ENCODE assay signal across 17 cellular contexts in genomic region chr11:10506013-10506370, GRCh38. TPM values are rescaled to one million over a fixed set of nuclear protein-coding genes. Genes with fewer than 3 reads are reported as not detected.
DNase-seq lines count a peak whose midpoint lies in the region; ATAC-seq and TF ChIP-seq lines count a peak whose summit lies in the region.
"Had no signal": no experiment of that assay in that cellular context is flagged by ENCODE, and none has a peak within 500 bp of the region (broad histone marks: within the 10 kb centered on the region; RNA-seq: fewer than 3 reads in every experiment).

No MANE protein-coding gene starts in this region.

- H3K27ac Mint-ChIP-seq in MCF 10A (ENCODE audit: low read depth, unreplicated experiment): peak overlapping the region; percentile 51
- no peak overlapping the region for H3K27ac Mint-ChIP-seq in T-helper 2 cell treated with Interferon-gamma antibody and Interleukin-4, amounts not matched to agents 5 μg/mL and 100 μg/mL, for 36 hours
- H3K27ac Mint-ChIP-seq: GM23338 had no signal

- no peak for DNase-seq in PC-3
- peak; percentile 53 for DNase-seq in MCF 10A (ENCODE audit: unreplicated experiment)
- DNase-seq in foreskin keratinocyte: peak; percentile 86 to 94
- no peak for DNase-seq in spleen
- DNase-seq in Peyer's patch: no peak
- no peak for DNase-seq in T-helper 2 cell treated with Interferon-gamma antibody and Interleukin-4, amounts not matched to agents 5 μg/mL and 100 μg/mL, for 36 hours (ENCODE audit: low spot score)
- no peak for DNase-seq in cortex of kidney (lab: John Stamatoyannopoulos, UW)
- DNase-seq: C1 segment of cervical spinal cord, GDM1, NCI-H146, NCI-H2081 treated with DMSO at 0.1 percent for 48 hours, NCI-H2227 treated with DMSO at 0.1 percent for 48 hours, NCI-H524 treated with DMSO at 0.1 percent for 48 hours had no signal

- peaks cover 22% of the 10 kb centered on the region for H3K36me3 ChIP-seq in PC-3 (ENCODE audit: low read depth, low read length)
- H3K36me3 ChIP-seq in spleen: peaks cover 0 to 36% (median 18%) of the 10 kb centered on the region in 6 donors
- peaks cover 0 to 22% (median 0%) of the 10 kb centered on the region in 3 donors for H3K36me3 ChIP-seq in Peyer's patch

- H3K4me2 ChIP-seq in PC-3 (ENCODE audit: low read length): no peak overlapping the region
- H3K4me2 ChIP-seq: GM23338 had no signal

- CTCF ChIA-PET in PC-3 (lab: Charles Lee): no interaction called here
- CTCF ChIA-PET in MCF 10A (lab: Yijun Ruan, JAX): interaction anchor here (1.0 to 1.5 kb wide), 5 partner anchors 9 to 52 kb away, joined by 3 to 5 read pairs (median 3); no protein-coding TSS in a partner anchor

- no peaks in the 10 kb centered on the region for H4K20me1 ChIP-seq in PC-3 (ENCODE audit: low read length)

- H3K79me2 ChIP-seq in PC-3 (ENCODE audit: low read length): no peaks in the 10 kb centered on the region

- BruUV-seq in PC-3 (replicated peaks; lab: Mats Ljungman, UMichigan) (TSS peak; percentile 29), MCF 10A (replicated peaks; lab: Mats Ljungman, UMichigan) (no TSS peak)

- H3F3A ChIP-seq in PC-3 (ENCODE audit: low read length, unreplicated experiment): no peaks in the 10 kb centered on the region

- no peak overlapping the region for H3K27ac ChIP-seq in PC-3 (ENCODE audit: low read length)
- H3K27ac ChIP-seq in foreskin keratinocyte: no peak overlapping the region
- peak overlapping the region in 7 of 8 donors; percentile 38 to 93 (median 81) for H3K27ac ChIP-seq in spleen
- H3K27ac ChIP-seq in Peyer's patch: no peak overlapping the region
- H3K27ac ChIP-seq: HL-60 had no signal

- no peaks in the 10 kb centered on the region for H3K9me2 ChIP-seq in PC-3 (replicated peaks; ENCODE audit: low read length)

- H3K27me3 ChIP-seq in PC-3 (ENCODE audit: low read length) (no peaks in the 10 kb centered on the region), foreskin keratinocyte (no peaks in the 10 kb centered on the region), spleen (replicated peaks in 1 of 7) (no peaks in the 10 kb centered on the region), Peyer's patch (no peaks in the 10 kb centered on the region)

- intact Hi-C loops in PC-3 (cut with micrococcal nuclease) (no loop called here), MCF 10A (cut with micrococcal nuclease) (no loop called here), spleen (cut with DNase I; ENCODE audit: low total_unique reads) (no loop called here)

- no peak overlapping the region for H3K9ac ChIP-seq in PC-3 (ENCODE audit: low read length)

- ATAC-seq in PC-3 (no peak), foreskin keratinocyte (no peak)
- ATAC-seq: GM23338, HCT116, K562 had no signal

- H2AFZ ChIP-seq in PC-3 (ENCODE audit: low read length): no peak overlapping the region
- H2AFZ ChIP-seq: GM23338 had no signal

- H3K4me3 ChIP-seq in PC-3 (ENCODE audit: low read length): no peak overlapping the region
- H3K4me3 ChIP-seq in spleen: no peak overlapping the region
- H3K4me3 ChIP-seq in Peyer's patch: no peak overlapping the region
- H3K4me3 ChIP-seq: GM23338, K562 had no signal

- TF ChIP-seq POLR2A in spleen (IDR thresholded peaks at IDR 0.05) (no peak), Peyer's patch (IDR thresholded peaks at IDR 0.05) (no peak)

- H3K4me1 Mint-ChIP-seq in MCF 10A (ENCODE audit: insufficient read depth, unreplicated experiment): peaks cover 6% of the 10 kb centered on the region
- no peaks in the 10 kb centered on the region for H3K4me1 Mint-ChIP-seq in T-helper 2 cell treated with Interferon-gamma antibody and Interleukin-4, amounts not matched to agents 5 μg/mL and 100 μg/mL, for 36 hours (ENCODE audit: low read depth)

- TF ChIP-seq CTCF in PC-3 (conservative IDR thresholded peaks at IDR 0.05; ENCODE audit: low read depth, low read length) (no peak), MCF 10A (IDR thresholded peaks at IDR 0.05; ENCODE audit: unreplicated experiment) (no peak), foreskin keratinocyte (conservative IDR thresholded peaks at IDR 0.05) (no peak), spleen (IDR thresholded peaks at IDR 0.05 in 8 of 11, conservative IDR thresholded peaks at IDR 0.05 in 3 of 11) (no peak), Peyer's patch (IDR thresholded peaks at IDR 0.05) (no peak)

- H3K4me3 Mint-ChIP-seq in MCF 10A (ENCODE audit: unreplicated experiment): no peak overlapping the region
- no peak overlapping the region for H3K4me3 Mint-ChIP-seq in T-helper 2 cell treated with Interferon-gamma antibody and Interleukin-4, amounts not matched to agents 5 μg/mL and 100 μg/mL, for 36 hours
- H3K4me3 Mint-ChIP-seq: GM23338 had no signal

- POLR2A ChIA-PET in PC-3 (lab: Charles Lee; ENCODE audit: unreplicated experiment) (no interaction called here), MCF 10A (lab: Yijun Ruan, JAX) (interaction anchor here (0.5 to 3.3 kb wide), 12 partner anchors 8 to 1079 kb away, joined by 3 to 50 read pairs (median 3); partner anchors contain the start of gene RNF141)

- H3K4me1 ChIP-seq in PC-3 (ENCODE audit: insufficient read depth, low read length): no peaks in the 10 kb centered on the region
- peaks cover 17% of the 10 kb centered on the region for H3K4me1 ChIP-seq in foreskin keratinocyte
- peaks cover 0 to 52% (median 27%) of the 10 kb centered on the region in 6 donors for H3K4me1 ChIP-seq in spleen
- H3K4me1 ChIP-seq in Peyer's patch: no peaks in the 10 kb centered on the region

- H3K36me3 Mint-ChIP-seq in MCF 10A (ENCODE audit: insufficient read depth, unreplicated experiment): peaks cover 4% of the 10 kb centered on the region
- peaks cover 36% of the 10 kb centered on the region for H3K36me3 Mint-ChIP-seq in T-helper 2 cell treated with Interferon-gamma antibody and Interleukin-4, amounts not matched to agents 5 μg/mL and 100 μg/mL, for 36 hours (ENCODE audit: low read depth)

- no peaks in the 10 kb centered on the region for H3K27me3 Mint-ChIP-seq in MCF 10A (ENCODE audit: insufficient read depth, unreplicated experiment)
- H3K27me3 Mint-ChIP-seq in T-helper 2 cell treated with Interferon-gamma antibody and Interleukin-4, amounts not matched to agents 5 μg/mL and 100 μg/mL, for 36 hours (ENCODE audit: low read depth): no peaks in the 10 kb centered on the region

- no peaks in the 10 kb centered on the region for H3K9me3 Mint-ChIP-seq in MCF 10A (ENCODE audit: unreplicated experiment)
- no peaks in the 10 kb centered on the region for H3K9me3 Mint-ChIP-seq in T-helper 2 cell treated with Interferon-gamma antibody and Interleukin-4, amounts not matched to agents 5 μg/mL and 100 μg/mL, for 36 hours
- H3K9me3 Mint-ChIP-seq: GM23338 had no signal

- H3K9me3 ChIP-seq in PC-3 (ENCODE audit: low read length): no peaks in the 10 kb centered on the region
- no peaks in the 10 kb centered on the region for H3K9me3 ChIP-seq in spleen
- no peaks in the 10 kb centered on the region for H3K9me3 ChIP-seq in Peyer's patch

RNA-seq across cellular contexts. Expression of gene RNF141, which starts 35.0 kb away (rescaled TPM):
- total RNA-seq in PC-3 (2014; rRNA removed) (12.6 and 13.8 TPM in 2 replicates), MCF 10A (2022) (28.4 and 41.8 TPM in 2 replicates), foreskin keratinocyte (27.8 and 29.4 TPM in 2 replicates), spleen (10 to 100 TPM; 45.8 to 86.2 (median 51.3) TPM), Peyer's patch (10 to 100 TPM; 28.1 to 35.1 (median 33.5) TPM)
- polyA plus RNA-seq in foreskin keratinocyte (19.6 and 24.8 TPM in 2 replicates), spleen (10 to 100 TPM; 13.3 to 22.2 (median 16.6) TPM)

RNA-seq across cellular contexts. Expression of gene AMPD3, which starts 50.9 kb away (rescaled TPM):
- 11.8 and 16.5 TPM in 2 replicates for total RNA-seq in PC-3 (2014; rRNA removed)
- total RNA-seq in MCF 10A (2022): 5.0 and 5.4 TPM in 2 replicates
- total RNA-seq in foreskin keratinocyte: 7.6 and 8.8 TPM in 2 replicates
- 3.4 and 3.6 TPM in 2 replicates for polyA plus RNA-seq in foreskin keratinocyte
- total RNA-seq in spleen: 10 to 100 TPM; 19.1 to 54.7 (median 26.5) TPM
- polyA plus RNA-seq in spleen: 10 to 100 TPM in 2 of 3 donors, 1 to 10 TPM in 1; 9.3 to 16.1 (median 12.9) TPM
- total RNA-seq in Peyer's patch: 10 to 100 TPM; 12.4 to 28.9 (median 17.6) TPM

Comparison
In these comparisons a context has a peak if more than half of its experiments do, and no peak if none do; other contexts are left out.
1. DNase-seq: peak in MCF 10A (single experiment) and foreskin keratinocyte (2 of 2); none in PC-3 (single experiment), spleen (single experiment), Peyer's patch (0 of 3), T-helper 2 cell treated with Interferon-gamma antibody and Interleukin-4, amounts not matched to agents 5 μg/mL and 100 μg/mL, for 36 hours (single experiment) and cortex of kidney (single experiment).
2. H3K27ac ChIP-seq: peak in spleen (7 of 8); none in PC-3 (single experiment), foreskin keratinocyte (single experiment) and Peyer's patch (0 of 4).